Comparison of ENCODE assay signal across 23 cellular contexts in genomic region chr3:185084402-185084801, GRCh38.
A peak's percentile ranks its signal among the peaks of the same experiment; 100 is the strongest.
DNase-seq lines count a peak whose midpoint lies in the region; ATAC-seq, FAIRE-seq and TF ChIP-seq lines count a peak whose summit lies in the region.
"Had no signal": no experiment of that assay in that cellular context is flagged by ENCODE, and none has a peak within 500 bp of the region (broad histone marks: within the 10 kb centered on the region; RNA-seq: fewer than 3 reads in every experiment).

No MANE protein-coding gene starts in this region.

- H3K27me3 ChIP-seq in HepG2 (ENCODE audit: control insufficient read depth in 1 of 2, insufficient read depth in 2 of 2, low read length in 2 of 2): peaks cover 0 to 1% of the 10 kb centered on the region in 2 experiments; a peak in 2 of 5 replicates
- H3K27me3 ChIP-seq in right lobe of liver: no peaks in the 10 kb centered on the region
- H3K27me3 ChIP-seq in mesenchymal stem cell (ENCODE audit: control insufficient read depth in 1 of 2, insufficient read depth in 1 of 2, low read length in 2 of 2): no peaks in the 10 kb centered on the region
- H3K27me3 ChIP-seq: BLaER1 treated with 17β-estradiol and CSF1 and Interleukin-3, amounts not matched to agents 10 nM and 100 nM had no signal

- DNase-seq in HepG2 (ENCODE audit: low spot score) (no peak), right lobe of liver (no peak), mesenchymal stem cell (no peak), D341Med (ENCODE audit: low spot score) (no peak)
- DNase-seq in stimulated activated CD4-positive, alpha-beta T cell treated with anti-CD3 and anti-CD28 coated beads, Interleukin-2, amount 100 ng/mL, for 24 hours: no peak
- DNase-seq: AML-193; Caco-2; Calu3; CD4-positive, alpha-beta T cell; CD8-positive, alpha-beta T cell; DMS 273 treated with DMSO at 0.1 percent for 48 hours; DMS153; DMS53; DMS79; DND-41; GDM1 had no signal

- no peaks in the 10 kb centered on the region for H4K20me1 ChIP-seq in HepG2 (ENCODE audit: insufficient read depth, low read length)
- H4K20me1 ChIP-seq: BLaER1 treated with 17β-estradiol and CSF1 and Interleukin-3, amounts not matched to agents 10 nM and 100 nM had no signal

- no peak for TF ChIP-seq RAD21 in HepG2 (CRISPR knock-in tag; IDR thresholded peaks at IDR 0.05)

- no peak overlapping the region for H4K91ac ChIP-seq in mesenchymal stem cell (ENCODE audit: low read length)

- H3K14ac ChIP-seq in mesenchymal stem cell (ENCODE audit: low read length in 2 of 2): no peak overlapping the region

- ATAC-seq in HepG2 (peak; percentile 51; the same call in 1 of the 3 replicates), right lobe of liver (no peak)
- ATAC-seq: A549; CD8-positive, alpha-beta T cell; GM12878 had no signal

- no TSS peak for BruUV-seq in HepG2 (replicated peaks; lab: Mats Ljungman, UMichigan)

- POLR2A ChIA-PET in HepG2 (lab: Yijun Ruan, JAX): no interaction called here

- H3K4me3 ChIP-seq in HepG2 (replicated peaks in 1 of 3; ENCODE audit: insufficient read depth in 1 of 3, low read depth in 2 of 3, low read length in 3 of 3) (no peak overlapping the region), right lobe of liver (no peak overlapping the region), mesenchymal stem cell (ENCODE audit: insufficient read depth in 1 of 2, low read depth in 1 of 2, low read length in 2 of 2) (no peak overlapping the region)
- H3K4me3 ChIP-seq: A549; BLaER1 treated with 17β-estradiol and CSF1 and Interleukin-3, amounts not matched to agents 10 nM and 100 nM; GM12878 had no signal

- no peak overlapping the region for H2AFZ ChIP-seq in HepG2 (ENCODE audit: low read length)
- no peak overlapping the region for H2AFZ ChIP-seq in mesenchymal stem cell (ENCODE audit: low read depth, low read length)

- H3K9ac ChIP-seq in HepG2 (ENCODE audit: insufficient read depth, low read depth, low read length): no peak overlapping the region
- no peak overlapping the region for H3K9ac ChIP-seq in mesenchymal stem cell (ENCODE audit: low read length)
- H3K9ac ChIP-seq: BLaER1 treated with 17β-estradiol and CSF1 and Interleukin-3, amounts not matched to agents 10 nM and 100 nM had no signal

- H3K18ac ChIP-seq in mesenchymal stem cell (ENCODE audit: low read depth in 1 of 2, low read length in 2 of 2): no peak overlapping the region

- no peaks in the 10 kb centered on the region for H3K9me3 ChIP-seq in HepG2 (ENCODE audit: low read length)
- no peaks in the 10 kb centered on the region for H3K9me3 ChIP-seq in right lobe of liver
- no peaks in the 10 kb centered on the region for H3K9me3 ChIP-seq in mesenchymal stem cell (ENCODE audit: control insufficient read depth, low read length)
- H3K9me3 ChIP-seq: A549; BLaER1 treated with 17β-estradiol and CSF1 and Interleukin-3, amounts not matched to agents 10 nM and 100 nM; Caco-2 had no signal

- no peak overlapping the region for H2BK120ac ChIP-seq in mesenchymal stem cell (ENCODE audit: low read depth, low read length)

- 53% methylated on average over 5 of the region's 5 CpGs for WGBS in HepG2 (ENCODE audit: low lambda C conversion rate)
- 67% methylated on average over 5 of the region's 5 CpGs for WGBS in right lobe of liver (ENCODE audit: insufficient coverage, low coverage, low lambda C conversion rate, missing lambda C conversion rate)
- WGBS in mesenchymal stem cell: 100% methylated on average over 5 of the region's 5 CpGs

- H3K79me1 ChIP-seq in mesenchymal stem cell (replicated peaks; ENCODE audit: low read length, poor library complexity, severe bottlenecking): no peaks in the 10 kb centered on the region

- TF ChIP-seq EP300 in HepG2 (IDR thresholded peaks at IDR 0.05; ENCODE audit: low read depth in 2 of 2, low read length in 2 of 2) (no peak), HepG2 (CRISPR knock-in tag; IDR thresholded peaks at IDR 0.05; ENCODE audit: borderline replicate concordance) (no peak)

- no peak overlapping the region for H2BK12ac ChIP-seq in mesenchymal stem cell (ENCODE audit: low read length in 2 of 2)

- H4K8ac ChIP-seq in mesenchymal stem cell (ENCODE audit: low read length): no peak overlapping the region

- peak overlapping the region; percentile 23 for H2AK5ac ChIP-seq in mesenchymal stem cell (ENCODE audit: low read length, severe bottlenecking)

- H3K23ac ChIP-seq in mesenchymal stem cell (ENCODE audit: low read length in 2 of 2): no peak overlapping the region

- TF ChIP-seq CTCF in HepG2 (CRISPR knock-in tag; IDR thresholded peaks at IDR 0.05) (no peak), right lobe of liver (IDR thresholded peaks at IDR 0.05) (no peak)

- H2BK5ac ChIP-seq in mesenchymal stem cell (ENCODE audit: low read depth, low read length, poor library complexity, severe bottlenecking): no peak overlapping the region

- intact Hi-C loops in HepG2 (cut with micrococcal nuclease; ENCODE audit: unreplicated experiment) (no loop called here), right lobe of liver (cut with DNase I) (no loop called here)

- H3K27ac ChIP-seq in HepG2 (ENCODE audit: extremely low read length, insufficient read depth, low read length): no peak overlapping the region
- no peak overlapping the region for H3K27ac ChIP-seq in right lobe of liver
- H3K27ac ChIP-seq in mesenchymal stem cell (ENCODE audit: low read length, poor library complexity, severe bottlenecking): no peak overlapping the region
- H3K27ac ChIP-seq: 22Rv1; A549; BLaER1 treated with 17β-estradiol and CSF1 and Interleukin-3, amounts not matched to agents 10 nM and 100 nM; C4-2B had no signal

- H3K4me2 ChIP-seq in HepG2 (ENCODE audit: low read depth, low read length) (no peak overlapping the region), mesenchymal stem cell (ENCODE audit: low read length, poor library complexity, severe bottlenecking) (no peak overlapping the region)
- H3K4me2 ChIP-seq: A549; BLaER1 treated with 17β-estradiol and CSF1 and Interleukin-3, amounts not matched to agents 10 nM and 100 nM had no signal

- CTCF ChIA-PET in HepG2 (lab: Yijun Ruan, JAX; ENCODE audit: low intra/inter-chr PET ratio, low total read pairs): no interaction called here

- TF ChIP-seq POLR2A in HepG2 (IDR thresholded peaks at IDR 0.05; ENCODE audit: insufficient read depth in 1 of 2, low read depth in 2 of 2, low read length in 2 of 2) (no peak), right lobe of liver (IDR thresholded peaks at IDR 0.05) (no peak)

- H3K4me1 ChIP-seq in HepG2 (ENCODE audit: insufficient read depth, low read length) (no peaks in the 10 kb centered on the region), right lobe of liver (no peaks in the 10 kb centered on the region), mesenchymal stem cell (ENCODE audit: control insufficient read depth, insufficient read depth, low read depth, low read length) (peaks cover 18% of the 10 kb centered on the region)
- H3K4me1 ChIP-seq: A549; BLaER1 treated with 17β-estradiol and CSF1 and Interleukin-3, amounts not matched to agents 10 nM and 100 nM had no signal

- H2BK15ac ChIP-seq in mesenchymal stem cell (ENCODE audit: low read depth, poor library complexity, severe bottlenecking): no peak overlapping the region

- in situ Hi-C loops in HepG2 (cut with HindIII; ENCODE audit: extremely low pct_ligation_motif_present, low pct_unique_long_range_greater_than_20kb): no loop called here

- no peak overlapping the region for H3K4ac ChIP-seq in mesenchymal stem cell (ENCODE audit: low read depth in 1 of 2, low read length in 2 of 2)

- no peaks in the 10 kb centered on the region; a peak in 1 of 5 replicates for H3K36me3 ChIP-seq in HepG2 (replicated peaks in 1 of 2; ENCODE audit: control insufficient read depth in 1 of 2, insufficient read depth in 2 of 2, low read length in 2 of 2)
- no peaks in the 10 kb centered on the region for H3K36me3 ChIP-seq in right lobe of liver
- peaks cover 2 to 4% of the 10 kb centered on the region in 2 experiments for H3K36me3 ChIP-seq in mesenchymal stem cell (ENCODE audit: control insufficient read depth in 1 of 2, insufficient read depth in 2 of 2, low read depth in 1 of 2, low read length in 2 of 2)
- H3K36me3 ChIP-seq: BLaER1 treated with 17β-estradiol and CSF1 and Interleukin-3, amounts not matched to agents 10 nM and 100 nM had no signal

- no peaks in the 10 kb centered on the region for H3K79me2 ChIP-seq in HepG2 (ENCODE audit: insufficient read depth, low read length)

- FAIRE-seq in HepG2 (lab: Jason Lieb, UNC): no peak
- FAIRE-seq: A549, GM12878, GM12892, GM19239 had no signal

TF ChIP-seq in HepG2, 621 proteins besides CTCF, POLR2A, EP300 and RAD21 (continues in another document):
- no peak for TF ChIP-seq MZF1 (CRISPR knock-in tag; IDR thresholded peaks at IDR 0.05; ENCODE audit: borderline replicate concordance)
- no peak for TF ChIP-seq YEATS4 (CRISPR knock-in tag; IDR thresholded peaks at IDR 0.05; ENCODE audit: borderline replicate concordance)
- TF ChIP-seq NCOA1 (CRISPR knock-in tag; IDR thresholded peaks at IDR 0.05): no peak
